ENCODE assay signal across 8 cellular contexts in genomic region chr11:118198370-118198769, GRCh38. TPM values are rescaled to one million over a fixed set of nuclear protein-coding genes. Genes with fewer than 3 reads are reported as not detected.
A peak's percentile ranks its signal among the peaks of the same experiment; 100 is the strongest.
DNase-seq lines count a peak whose midpoint lies in the region; ATAC-seq lines count a peak whose summit lies in the region.

No MANE protein-coding gene starts in this region.

- no peaks in the 10 kb centered on the region for H3K79me2 ChIP-seq in ACC112 (ENCODE audit: control insufficient read depth, insufficient read depth, low read length, unreplicated experiment)

- H3K27me3 Mint-ChIP-seq in dendritic cell treated with granulocyte-macrophage colony-stimulating factor and Interleukin-4, amounts not matched to agents 40 ng/mL and 50 ng/mL, for 4 days, result no peaks in the 10 kb centered on the region

- no peak overlapping the region for H3K27ac ChIP-seq in ACC112 (ENCODE audit: low read depth, low read length)

- H3K4me3 ChIP-seq in ACC112 (ENCODE audit: low read depth, low read length), result 0 out of 2 replicates have a peak overlapping the region, but pooled peaks have one; percentile 36

- peaks cover 32% of the 10 kb centered on the region for H3K27me3 ChIP-seq in ACC112 (ENCODE audit: insufficient read depth, low read length)

- peak overlapping the region; percentile 57 for H3K27ac Mint-ChIP-seq in dendritic cell treated with granulocyte-macrophage colony-stimulating factor and Interleukin-4, amounts not matched to agents 40 ng/mL and 50 ng/mL, for 4 days

- no peak overlapping the region for H3K4me3 Mint-ChIP-seq in dendritic cell treated with granulocyte-macrophage colony-stimulating factor and Interleukin-4, amounts not matched to agents 40 ng/mL and 50 ng/mL, for 4 days

- H3K4me1 ChIP-seq in ACC112 (ENCODE audit: control insufficient read depth, insufficient read depth, low read length, unreplicated experiment), result no peaks in the 10 kb centered on the region

- H3K36me3 Mint-ChIP-seq in dendritic cell treated with granulocyte-macrophage colony-stimulating factor and Interleukin-4, amounts not matched to agents 40 ng/mL and 50 ng/mL, for 4 days (ENCODE audit: low read depth), result no peaks in the 10 kb centered on the region

- peaks cover 26% of the 10 kb centered on the region for H3K4me1 Mint-ChIP-seq in dendritic cell treated with granulocyte-macrophage colony-stimulating factor and Interleukin-4, amounts not matched to agents 40 ng/mL and 50 ng/mL, for 4 days (ENCODE audit: low read depth)

- H3K36me3 ChIP-seq in ACC112 (ENCODE audit: insufficient read depth, low read length), result no peaks in the 10 kb centered on the region

- ATAC-seq in HG03520 (IDR thresholded peaks at IDR 0.05; ENCODE audit: unreplicated experiment), result no peak

- DNase-seq in GM19240 (ENCODE audit: insufficient read length, low spot score) (peak; percentile 44), NCI-H510A (lab: John Stamatoyannopoulos, UW) (peak; percentile 19), lung microvascular endothelial cell (ENCODE audit: low read depth in 2 of 2) (peak; percentile 70 to 81)
- DNase-seq in activated CD4-positive, alpha-beta T cell treated with anti-CD3 and anti-CD28 coated beads, Interleukin-2, amount 50 U/mL, for 48 hours, result peak; percentile 89 to 91
- peak; percentile 71 for DNase-seq in stimulated activated CD8-positive, alpha-beta memory T cell treated with anti-CD3 and anti-CD28 coated beads, Interleukin-12 subunit alpha, Interleukin-12 subunit beta, amount 100 ng/mL, for 24 hours (ENCODE audit: extremely low read depth)

- H2AFZ ChIP-seq in ACC112 (ENCODE audit: low read length, unreplicated experiment), result no peak overlapping the region

- peaks cover 5% of the 10 kb centered on the region for H3K9me3 Mint-ChIP-seq in dendritic cell treated with granulocyte-macrophage colony-stimulating factor and Interleukin-4, amounts not matched to agents 40 ng/mL and 50 ng/mL, for 4 days

- intact Hi-C loops in dendritic cell treated with granulocyte-macrophage colony-stimulating factor and Interleukin-4, amounts not matched to agents 40 ng/mL and 50 ng/mL, for 4 days (cut with micrococcal nuclease), result loop anchor here (1.0 to 5.0 kb wide), 2 partner anchors 93 to 154 kb away; no protein-coding TSS in a partner anchor

RNA-seq across cellular contexts. Expression of gene SCN2B, which starts 21.9 kb away (rescaled TPM):
- total RNA-seq in lung microvascular endothelial cell, result not detected in 2 replicates

RNA-seq across cellular contexts. Expression of gene JAML, which starts 26.4 kb away (rescaled TPM):
- under 0.01 TPM in 1 of 2 replicates, not detected in the other for total RNA-seq in lung microvascular endothelial cell

RNA-seq across cellular contexts. Expression of gene SCN4B, which starts 45.7 kb away (rescaled TPM):
- total RNA-seq in lung microvascular endothelial cell, result under 0.01 TPM in 1 of 2 replicates, not detected in the other

RNA-seq across cellular contexts. Expression of gene MPZL3, which starts 53.8 kb away (rescaled TPM):
- 1.4 and 5.2 TPM in 2 replicates for total RNA-seq in lung microvascular endothelial cell

Comparison
In these comparisons a context has a peak if more than half of its experiments do, and no peak if none do; other contexts are left out.
1. DNase-seq: peak in every context shown above with its lines; median percentile 90 in activated CD4-positive, alpha-beta T cell treated with anti-CD3 and anti-CD28 coated beads, Interleukin-2, amount 50 U/mL, for 48 hours; 76 in lung microvascular endothelial cell; 71 in stimulated activated CD8-positive, alpha-beta memory T cell treated with anti-CD3 and anti-CD28 coated beads, Interleukin-12 subunit alpha, Interleukin-12 subunit beta, amount 100 ng/mL, for 24 hours; 44 in GM19240; 19 in NCI-H510A.